ENCODE assay signal across 8 cellular contexts in the genomic region with DNA sequence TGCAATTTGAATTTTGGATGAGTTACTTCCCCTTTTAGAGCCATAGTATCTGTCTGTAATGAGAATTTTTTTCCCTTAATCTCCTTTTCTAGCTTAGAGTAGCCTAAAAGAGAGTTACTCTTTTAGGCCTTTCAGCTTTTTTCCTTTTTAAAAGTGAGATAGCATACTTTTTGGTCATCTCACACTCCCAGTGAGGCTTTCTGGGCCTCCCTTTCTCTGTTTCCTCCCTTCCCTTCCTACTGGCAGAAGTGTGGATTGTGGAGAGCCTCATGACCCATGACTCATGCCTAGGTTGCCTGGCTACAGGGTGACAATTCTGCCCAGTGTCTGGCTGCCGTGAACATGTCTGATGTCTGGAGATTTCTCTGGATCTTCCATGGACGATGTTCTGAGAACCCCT. TPM values are rescaled to one million over a fixed set of nuclear protein-coding genes. Genes with fewer than 3 reads are reported as not detected.
A peak's percentile ranks its signal among the peaks of the same experiment; 100 is the strongest.
DNase-seq lines count a peak whose midpoint lies in the region; ATAC-seq and TF ChIP-seq lines count a peak whose summit lies in the region.

No MANE protein-coding gene starts in this region.

- H3K79me2 ChIP-seq in PC-3 (ENCODE audit: low read length) (no peaks in the 10 kb centered on the region), OCI-LY7 (ENCODE audit: insufficient read depth, low read depth, low read length) (no peaks in the 10 kb centered on the region)

- peaks cover 7% of the 10 kb centered on the region for H3K4me1 Mint-ChIP-seq in Caco-2 (ENCODE audit: low read depth, unreplicated experiment)
- no peaks in the 10 kb centered on the region for H3K4me1 Mint-ChIP-seq in T-helper 2 cell treated with Interferon-gamma antibody and Interleukin-4, amounts not matched to agents 5 μg/mL and 100 μg/mL, for 36 hours (ENCODE audit: low read depth)

- peak overlapping the region; percentile 19; the same call in 1 of the 2 replicates for H3K4me2 ChIP-seq in PC-3 (ENCODE audit: low read length)
- no peak overlapping the region for H3K4me2 ChIP-seq in OCI-LY7 (ENCODE audit: low read length)

- H3K9me2 ChIP-seq in PC-3 (replicated peaks; ENCODE audit: low read length) (no peaks in the 10 kb centered on the region), OCI-LY7 (ENCODE audit: insufficient read depth, low read length) (no peaks in the 10 kb centered on the region)

- ATAC-seq in PC-3: peak; percentile 93

- no peaks in the 10 kb centered on the region for H3K4me1 ChIP-seq in Caco-2
- peaks cover 9% of the 10 kb centered on the region for H3K4me1 ChIP-seq in PC-3 (ENCODE audit: insufficient read depth, low read length)
- H3K4me1 ChIP-seq in OCI-LY7 (ENCODE audit: insufficient read depth, low read length, poor library complexity, severe bottlenecking): no peaks in the 10 kb centered on the region

- H3K9me3 ChIP-seq in Caco-2 (no peaks in the 10 kb centered on the region), PC-3 (ENCODE audit: low read length) (no peaks in the 10 kb centered on the region), OCI-LY7 (ENCODE audit: low read length) (no peaks in the 10 kb centered on the region)

- H3K9me3 Mint-ChIP-seq in Caco-2 (ENCODE audit: unreplicated experiment): no peaks in the 10 kb centered on the region
- H3K9me3 Mint-ChIP-seq in T-helper 2 cell treated with Interferon-gamma antibody and Interleukin-4, amounts not matched to agents 5 μg/mL and 100 μg/mL, for 36 hours: no peaks in the 10 kb centered on the region

- no peak overlapping the region for H3K4me3 ChIP-seq in Caco-2 (ENCODE audit: low read depth, low read length)
- no peak overlapping the region for H3K4me3 ChIP-seq in PC-3 (ENCODE audit: low read length)
- no peak overlapping the region for H3K4me3 ChIP-seq in OCI-LY7 (ENCODE audit: low read depth, low read length, poor library complexity, severe bottlenecking)

- peak overlapping the region; percentile 58 for H3K27ac Mint-ChIP-seq in Caco-2 (ENCODE audit: unreplicated experiment)
- H3K27ac Mint-ChIP-seq in T-helper 2 cell treated with Interferon-gamma antibody and Interleukin-4, amounts not matched to agents 5 μg/mL and 100 μg/mL, for 36 hours: no peak overlapping the region

- no peak overlapping the region for H3K4me3 Mint-ChIP-seq in Caco-2 (ENCODE audit: unreplicated experiment)
- no peak overlapping the region for H3K4me3 Mint-ChIP-seq in T-helper 2 cell treated with Interferon-gamma antibody and Interleukin-4, amounts not matched to agents 5 μg/mL and 100 μg/mL, for 36 hours

- H3K27me3 Mint-ChIP-seq in Caco-2 (ENCODE audit: insufficient read depth, unreplicated experiment): no peaks in the 10 kb centered on the region
- H3K27me3 Mint-ChIP-seq in T-helper 2 cell treated with Interferon-gamma antibody and Interleukin-4, amounts not matched to agents 5 μg/mL and 100 μg/mL, for 36 hours (ENCODE audit: low read depth): peaks cover 21% of the 10 kb centered on the region

- H3K27me3 ChIP-seq in Caco-2 (replicated peaks; ENCODE audit: control insufficient read depth, insufficient read depth, low read length): no peaks in the 10 kb centered on the region
- no peaks in the 10 kb centered on the region for H3K27me3 ChIP-seq in PC-3 (ENCODE audit: low read length)

- CTCF ChIA-PET in Caco-2 (lab: Charles Lee): no interaction called here
- CTCF ChIA-PET in PC-3 (lab: Charles Lee): no interaction called here
- CTCF ChIA-PET in OCI-LY7 (lab: Charles Lee; ENCODE audit: unreplicated experiment): no interaction called here

- POLR2A ChIA-PET in Caco-2 (lab: Charles Lee) (no interaction called here), PC-3 (lab: Charles Lee; ENCODE audit: unreplicated experiment) (interaction anchor here (0.6 kb wide), 1 partner anchor 766 kb away, joined by 3 read pairs; no protein-coding TSS in a partner anchor), OCI-LY7 (lab: Charles Lee) (interaction anchor here (0.7 kb wide), 1 partner anchor 469 kb away, joined by 6 read pairs; no protein-coding TSS in a partner anchor)

- H4K20me1 ChIP-seq in PC-3 (ENCODE audit: low read length) (no peaks in the 10 kb centered on the region), OCI-LY7 (ENCODE audit: insufficient read depth, low read length) (no peaks in the 10 kb centered on the region)

- peak overlapping the region; percentile 21; the same call in 1 of the 2 replicates for H3K9ac ChIP-seq in PC-3 (ENCODE audit: low read length)

- BruUV-seq in Caco-2 (replicated peaks; lab: Mats Ljungman, UMichigan) (no TSS peak), PC-3 (replicated peaks; lab: Mats Ljungman, UMichigan) (no TSS peak), OCI-LY7 (replicated peaks; lab: Mats Ljungman, UMichigan) (no TSS peak)

- H2AFZ ChIP-seq in PC-3 (ENCODE audit: low read length) (peak overlapping the region; percentile 46; the same call in 1 of the 2 replicates), OCI-LY7 (ENCODE audit: low read length) (no peak overlapping the region)

- DNase-seq in Caco-2 (no peak), PC-3 (peak; percentile 67), fibroblast of peridontal ligament (ENCODE audit: extremely low read depth) (peak; percentile 83), posterior vena cava (ENCODE audit: low spot score) (peak; percentile 83), NCI-H526 (lab: John Stamatoyannopoulos, UW) (no peak), OCI-LY7 (ENCODE audit: low spot score) (no peak)
- no peak for DNase-seq in activated effector memory CD4-positive, alpha-beta T cell treated with Interleukin-2 at 50 U/mL for 16 hours
- DNase-seq in T-helper 2 cell treated with Interferon-gamma antibody and Interleukin-4, amounts not matched to agents 5 μg/mL and 100 μg/mL, for 36 hours (ENCODE audit: low spot score): no peak

- intact Hi-C loops in Caco-2 (cut with micrococcal nuclease; ENCODE audit: unreplicated experiment): no loop called here
- intact Hi-C loops in PC-3 (cut with micrococcal nuclease): no loop called here
- intact Hi-C loops in posterior vena cava (cut with DNase I): no loop called here
- intact Hi-C loops in OCI-LY7 (cut with micrococcal nuclease; ENCODE audit: unreplicated experiment): no loop called here

- peak overlapping the region; percentile 54 for H3K27ac ChIP-seq in PC-3 (ENCODE audit: low read length)
- no peak overlapping the region for H3K27ac ChIP-seq in OCI-LY7 (ENCODE audit: low read depth, low read length, poor library complexity, severe bottlenecking)

- H3F3A ChIP-seq in PC-3 (ENCODE audit: low read length, unreplicated experiment): no peaks in the 10 kb centered on the region

- peaks cover 25% of the 10 kb centered on the region for H3K36me3 Mint-ChIP-seq in Caco-2 (ENCODE audit: insufficient read depth, unreplicated experiment)
- no peaks in the 10 kb centered on the region for H3K36me3 Mint-ChIP-seq in T-helper 2 cell treated with Interferon-gamma antibody and Interleukin-4, amounts not matched to agents 5 μg/mL and 100 μg/mL, for 36 hours (ENCODE audit: low read depth)

- TF ChIP-seq CTCF in Caco-2 (IDR thresholded peaks at IDR 0.05; ENCODE audit: insufficient read depth in 1 of 2, low read depth in 1 of 2, low read length in 1 of 2, severe bottlenecking in 1 of 2, unreplicated experiment in 1 of 2) (no peak), PC-3 (conservative IDR thresholded peaks at IDR 0.05; ENCODE audit: low read depth, low read length) (no peak), OCI-LY7 (conservative IDR thresholded peaks at IDR 0.05; ENCODE audit: low read length) (no peak)

- no peaks in the 10 kb centered on the region for H3K36me3 ChIP-seq in Caco-2 (ENCODE audit: control insufficient read depth, insufficient read depth, low read length)
- H3K36me3 ChIP-seq in PC-3 (ENCODE audit: low read depth, low read length): no peaks in the 10 kb centered on the region
- no peaks in the 10 kb centered on the region for H3K36me3 ChIP-seq in OCI-LY7 (ENCODE audit: insufficient read depth, low read length)

RNA-seq across cellular contexts. Expression of gene KRT23, which starts 15.2 kb away (rescaled TPM):
- 43.6 and 47.1 TPM in 2 replicates for total RNA-seq in Caco-2 (2022)
- not detected in 2 replicates for total RNA-seq in PC-3 (2014; rRNA removed)
- total RNA-seq in posterior vena cava: under 1 TPM; 0.24 to 0.37 TPM
- not detected in 2 replicates for total RNA-seq in OCI-LY7 (2014; rRNA removed; shearing (Covaris generic))
- not detected in 2 replicates for total RNA-seq in OCI-LY7 (2022)

RNA-seq across cellular contexts. Expression of gene KRT20, which starts 37.2 kb away (rescaled TPM):
- total RNA-seq in Caco-2 (2022) (0.53 and 1.0 TPM in 2 replicates), PC-3 (2014; rRNA removed) (0.18 TPM in 1 of 2 replicates, not detected in the other), posterior vena cava (not detected), OCI-LY7 (2022) (not detected in 2 replicates)
- not detected in 2 replicates for total RNA-seq in OCI-LY7 (2014; rRNA removed; shearing (Covaris generic))

RNA-seq across cellular contexts. Expression of gene KRT39, which starts 44.5 kb away (rescaled TPM):
- total RNA-seq in Caco-2 (2022) (not detected in 2 replicates), PC-3 (2014; rRNA removed) (not detected in 2 replicates), posterior vena cava (not detected), OCI-LY7 (2022) (not detected in 2 replicates)
- total RNA-seq in OCI-LY7 (2014; rRNA removed; shearing (Covaris generic)): not detected in 2 replicates

RNA-seq across cellular contexts. Expression of gene KRT12, which starts 55.2 kb away (rescaled TPM):
- total RNA-seq in Caco-2 (2022): not detected in 2 replicates
- total RNA-seq in PC-3 (2014; rRNA removed): not detected in 2 replicates
- total RNA-seq in posterior vena cava: not detected
- not detected in 2 replicates for total RNA-seq in OCI-LY7 (2014; rRNA removed; shearing (Covaris generic))
- total RNA-seq in OCI-LY7 (2022): not detected in 2 replicates

Comparison
In these comparisons a context has a peak if more than half of its experiments do, and no peak if none do; other contexts are left out.
1. DNase-seq: peak in PC-3 (single experiment), fibroblast of peridontal ligament (single experiment) and posterior vena cava (single experiment); none in Caco-2 (0 of 2), NCI-H526 (0 of 2), activated effector memory CD4-positive, alpha-beta T cell treated with Interleukin-2 at 50 U/mL for 16 hours (single experiment), OCI-LY7 (single experiment) and T-helper 2 cell treated with Interferon-gamma antibody and Interleukin-4, amounts not matched to agents 5 μg/mL and 100 μg/mL, for 36 hours (single experiment).
2. RNA of gene KRT23, which starts 15.2 kb away (total RNA-seq): 43.6 to 47.1 TPM in Caco-2; 0.24 to 0.37 TPM in posterior vena cava, not detected in PC-3 and not detected in OCI-LY7; every median in the first group is over 10 times any median in the second.